In the genomic region with DNA sequence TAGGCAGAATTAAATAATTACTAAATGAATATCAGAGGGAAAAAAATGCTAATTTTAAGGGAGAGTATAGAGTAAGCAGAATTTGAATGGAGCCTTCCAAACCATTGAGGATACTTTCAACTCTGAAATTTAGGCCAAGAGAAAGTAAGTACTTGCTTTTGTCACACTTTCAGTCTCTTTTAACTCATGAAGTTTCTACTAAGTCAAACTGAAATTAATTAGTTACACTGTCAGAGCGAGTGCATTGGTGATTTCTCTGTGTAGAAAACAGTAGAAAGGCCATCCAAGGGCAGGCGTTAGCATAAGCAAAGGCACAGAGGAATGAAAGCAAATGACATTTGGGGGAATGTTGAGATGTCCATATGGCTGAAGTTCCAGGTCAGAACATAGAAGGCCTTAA, we compare ENCODE assay signal across 15 cellular contexts.
DNase-seq lines count a peak whose midpoint lies in the region; ATAC-seq and TF ChIP-seq lines count a peak whose summit lies in the region.
"Had no signal": no experiment of that assay in that cellular context is flagged by ENCODE, and none has a peak within 500 bp of the region (broad histone marks: within the 10 kb centered on the region; RNA-seq: fewer than 3 reads in every experiment).

No MANE protein-coding gene starts in this region.

- H3K9me3 Mint-ChIP-seq in effector memory CD8-positive, alpha-beta T cell: no peaks in the 10 kb centered on the region

- H3K4me3 ChIP-seq in OCI-LY1 (ENCODE audit: low read depth, low read length, poor library complexity, severe bottlenecking): no peak overlapping the region
- H3K4me3 ChIP-seq: gastroesophageal sphincter, HAP-1, Peyer's patch, upper lobe of right lung had no signal

- H4K20me1 ChIP-seq in OCI-LY1 (ENCODE audit: insufficient read depth, low read length): no peaks in the 10 kb centered on the region

- H3K4me1 Mint-ChIP-seq in effector memory CD8-positive, alpha-beta T cell (ENCODE audit: low read depth in 2 of 2): no peaks in the 10 kb centered on the region

- H3F3A ChIP-seq in OCI-LY1 (ENCODE audit: insufficient read depth, low read length): peaks cover 11% of the 10 kb centered on the region

- H3K27ac ChIP-seq in OCI-LY1 (ENCODE audit: low read depth, low read length, poor library complexity, severe bottlenecking): peak overlapping the region; percentile 13
- H3K27ac ChIP-seq: gastroesophageal sphincter, upper lobe of right lung had no signal

- no peak overlapping the region for H3K9ac ChIP-seq in OCI-LY1 (ENCODE audit: low read length)

- peaks cover 3% of the 10 kb centered on the region for H3K36me3 Mint-ChIP-seq in effector memory CD8-positive, alpha-beta T cell (ENCODE audit: insufficient read depth)
- H3K36me3 Mint-ChIP-seq: naive thymus-derived CD8-positive, alpha-beta T cell had no signal

- no peak overlapping the region for H3K4me2 ChIP-seq in OCI-LY1 (ENCODE audit: low read length)

- no peaks in the 10 kb centered on the region for H3K9me2 ChIP-seq in OCI-LY1 (ENCODE audit: low read depth, low read length)

- H2AFZ ChIP-seq in OCI-LY1 (ENCODE audit: low read length): no peak overlapping the region

- no peak for TF ChIP-seq CTCF in OCI-LY1 (IDR thresholded peaks at IDR 0.05; ENCODE audit: low read length)

- no peak for DNase-seq in DMS153 treated with DMSO at 0.1 percent for 48 hours (lab: John Stamatoyannopoulos, UW; ENCODE audit: unreplicated experiment)
- no peak for DNase-seq in LoVo (ENCODE audit: low spot score)
- no peak for DNase-seq in GF-D8 (lab: John Stamatoyannopoulos, UW)
- no peak for DNase-seq in effector memory CD8-positive, alpha-beta T cell
- DNase-seq: naive thymus-derived CD8-positive, alpha-beta T cell; NCI-H2107; Peyer's patch; upper lobe of right lung had no signal

- no peak overlapping the region for H3K27ac Mint-ChIP-seq in effector memory CD8-positive, alpha-beta T cell

- H3K9me3 ChIP-seq in OCI-LY1 (ENCODE audit: low read length): no peaks in the 10 kb centered on the region
- H3K9me3 ChIP-seq: gastroesophageal sphincter, HAP-1, Peyer's patch, upper lobe of right lung had no signal

- H3K4me3 Mint-ChIP-seq in effector memory CD8-positive, alpha-beta T cell: no peak overlapping the region
- H3K4me3 Mint-ChIP-seq: naive thymus-derived CD8-positive, alpha-beta T cell had no signal

- H3K79me2 ChIP-seq in OCI-LY1 (ENCODE audit: insufficient read depth, low read length): peaks cover 53% of the 10 kb centered on the region

- peaks cover 32% of the 10 kb centered on the region; the same call in 1 of the 2 replicates for H3K36me3 ChIP-seq in OCI-LY1 (ENCODE audit: insufficient read depth, low read length)
- H3K36me3 ChIP-seq: gastroesophageal sphincter, HAP-1, Peyer's patch, upper lobe of right lung had no signal

- H3K27me3 Mint-ChIP-seq in effector memory CD8-positive, alpha-beta T cell: no peaks in the 10 kb centered on the region

- ATAC-seq in GM18519 (IDR thresholded peaks at IDR 0.05; ENCODE audit: low FRiP score, unreplicated experiment): peak; percentile 67
- ATAC-seq in GM21447 (IDR thresholded peaks at IDR 0.05; ENCODE audit: unreplicated experiment): peak; percentile 82
- peak; percentile 55 for ATAC-seq in HG03025 (IDR thresholded peaks at IDR 0.05; ENCODE audit: low FRiP score, unreplicated experiment)
- no peak for ATAC-seq in effector memory CD8-positive, alpha-beta T cell (replicated peaks)
- ATAC-seq: gastroesophageal sphincter; naive thymus-derived CD8-positive, alpha-beta T cell; sciatic nerve; upper lobe of right lung had no signal

- H3K4me1 ChIP-seq in OCI-LY1 (ENCODE audit: insufficient read depth, low read length, severe bottlenecking): peaks cover 87% of the 10 kb centered on the region
- H3K4me1 ChIP-seq: gastroesophageal sphincter had no signal

- H3K27me3 ChIP-seq in OCI-LY1 (ENCODE audit: insufficient read depth, low read length): no peaks in the 10 kb centered on the region
- H3K27me3 ChIP-seq: gastroesophageal sphincter, Peyer's patch, upper lobe of right lung had no signal
